In the genomic region with DNA sequence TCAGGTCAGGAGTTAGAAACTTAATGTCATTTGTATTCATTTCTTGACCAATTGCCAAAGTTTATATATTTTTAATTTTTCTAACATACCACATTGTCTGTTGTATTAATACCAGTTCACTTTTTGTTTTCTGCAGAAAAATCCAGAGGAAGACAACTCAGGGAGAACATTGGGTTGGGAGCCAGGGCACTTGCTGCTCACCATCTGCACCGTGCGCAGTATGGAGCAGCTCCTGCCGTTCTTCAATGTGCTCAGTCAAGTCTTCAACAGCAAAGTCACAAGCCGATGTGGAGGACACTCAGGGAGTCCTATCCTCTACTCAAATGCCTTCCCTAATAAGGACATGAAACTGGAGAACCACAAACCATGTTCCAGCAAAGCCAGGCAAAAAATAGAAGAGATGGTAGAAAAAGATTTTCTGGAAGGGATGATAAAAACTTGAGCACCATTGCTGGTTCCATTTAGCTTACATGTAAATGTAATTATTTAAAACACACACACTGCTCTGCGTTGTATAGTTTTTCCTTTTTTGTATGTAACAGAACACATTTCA, we compare ENCODE assay signal across 21 cellular contexts. TPM values are rescaled to one million over a fixed set of nuclear protein-coding genes. Genes with fewer than 3 reads are reported as not detected.
DNase-seq lines count a peak whose midpoint lies in the region; ATAC-seq, FAIRE-seq and TF ChIP-seq lines count a peak whose summit lies in the region.
"Had no signal": no experiment of that assay in that cellular context is flagged by ENCODE, and none has a peak within 500 bp of the region (broad histone marks: within the 10 kb centered on the region; RNA-seq: fewer than 3 reads in every experiment).

No MANE protein-coding gene starts in this region.

- no peaks in the 10 kb centered on the region for H3K4me1 ChIP-seq in CD8-positive, alpha-beta T cell (ENCODE audit: insufficient read depth, low read length)
- H3K4me1 ChIP-seq in H1 (replicated peaks in 1 of 4; ENCODE audit: control insufficient read depth in 3 of 4, insufficient read depth in 4 of 4, low read length in 3 of 4): no peaks in the 10 kb centered on the region
- H3K4me1 ChIP-seq in Peyer's patch: no peaks in the 10 kb centered on the region
- H3K4me1 ChIP-seq: A549 had no signal

- no peak for TF ChIP-seq RAD21 in H1 (IDR thresholded peaks at IDR 0.05 in 1 of 2, conservative IDR thresholded peaks at IDR 0.05 in 1 of 2; ENCODE audit: low read depth in 2 of 2, low read length in 2 of 2)

- H3K23me2 ChIP-seq in H1 (ENCODE audit: low read depth, low read length): no peaks in the 10 kb centered on the region

- H3K27me3 Mint-ChIP-seq in CD8-positive, alpha-beta T cell (ENCODE audit: low read depth): no peaks in the 10 kb centered on the region
- H3K27me3 Mint-ChIP-seq in progenitor cell of endocrine pancreas: no peaks in the 10 kb centered on the region
- H3K27me3 Mint-ChIP-seq: CD4-positive, alpha-beta memory T cell had no signal

- TF ChIP-seq CTCF in CD8-positive, alpha-beta T cell (IDR thresholded peaks at IDR 0.05): no peak
- TF ChIP-seq CTCF in H1 (IDR thresholded peaks at IDR 0.05; ENCODE audit: control extremely low read depth in 1 of 3, insufficient read depth in 1 of 3, low read depth in 1 of 3, low read length in 3 of 3) (no peak), progenitor cell of endocrine pancreas (IDR thresholded peaks at IDR 0.05; ENCODE audit: unreplicated experiment) (no peak), Peyer's patch (IDR thresholded peaks at IDR 0.05) (no peak)

- no peak overlapping the region for H3K9ac ChIP-seq in H1 (replicated peaks in 1 of 4; ENCODE audit: extremely low read depth in 1 of 4, low read depth in 3 of 4, low read length in 3 of 4)

- H3K14ac ChIP-seq in H1 (ENCODE audit: insufficient read length): no peak overlapping the region

- no peak for ATAC-seq in CD8-positive, alpha-beta T cell
- ATAC-seq: A549 had no signal

- TF ChIP-seq POLR2A in H1 (IDR thresholded peaks at IDR 0.05; ENCODE audit: control extremely low read depth in 1 of 2, low read depth in 2 of 2, low read length in 2 of 2) (no peak), Peyer's patch (IDR thresholded peaks at IDR 0.05) (no peak)

- no peak overlapping the region for H4K91ac ChIP-seq in H1 (replicated peaks; ENCODE audit: insufficient read length, low read length)

- H3K27ac Mint-ChIP-seq in CD8-positive, alpha-beta T cell: peak overlapping the region; percentile 13
- peak overlapping the region; percentile 52 for H3K27ac Mint-ChIP-seq in progenitor cell of endocrine pancreas

- no peak overlapping the region for H4K8ac ChIP-seq in H1 (ENCODE audit: extremely low read depth, insufficient read depth, low read length)

- peaks cover 46% of the 10 kb centered on the region for H3K36me3 ChIP-seq in CD8-positive, alpha-beta T cell (ENCODE audit: insufficient read depth, low read length)
- H3K36me3 ChIP-seq in H1 (ENCODE audit: control insufficient read depth in 2 of 4, insufficient read depth in 4 of 4, low read length in 3 of 4) (peaks cover 9 to 78% (median 52%) of the 10 kb centered on the region in 4 experiments; a peak in 7 of 8 replicates), Peyer's patch (peaks cover 0 to 98% (median 3%) of the 10 kb centered on the region in 3 donors)

- CTCF ChIA-PET in CD8-positive, alpha-beta T cell (lab: Charles Lee): no interaction called here
- CTCF ChIA-PET in H1 (lab: Charles Lee; ENCODE audit: partially characterized antibody): interaction anchor here (1.4 to 1.7 kb wide), 3 partner anchors 12 to 102 kb away, joined by 3 to 6 read pairs (median 5); a partner anchor contains a TSS

- no peaks in the 10 kb centered on the region for H3K9me3 Mint-ChIP-seq in CD8-positive, alpha-beta T cell
- no peaks in the 10 kb centered on the region for H3K9me3 Mint-ChIP-seq in progenitor cell of endocrine pancreas (ENCODE audit: low read depth)
- H3K9me3 Mint-ChIP-seq: CD4-positive, alpha-beta memory T cell had no signal

- H3K79me2 ChIP-seq in H1 (ENCODE audit: control insufficient read depth in 1 of 2, insufficient read depth in 2 of 2, low read length in 2 of 2): no peaks in the 10 kb centered on the region

- H3K23ac ChIP-seq in H1 (ENCODE audit: insufficient read length): no peak overlapping the region

- no peak for TF ChIP-seq EP300 in H1 (IDR thresholded peaks at IDR 0.05; ENCODE audit: borderline replicate concordance in 1 of 2, low read depth in 2 of 2, low read length in 2 of 2)

- no peaks in the 10 kb centered on the region; the same call in 1 of the 2 replicates for H3K79me1 ChIP-seq in H1 (ENCODE audit: low read depth, low read length)

- no peak overlapping the region for H3K18ac ChIP-seq in H1 (ENCODE audit: extremely low read depth, low read length)

- H3K56ac ChIP-seq in H1 (replicated peaks; ENCODE audit: insufficient read length, low read depth, low read length): no peak overlapping the region

- H2BK20ac ChIP-seq in H1 (ENCODE audit: low read length): no peak overlapping the region

- no peak overlapping the region for H2BK5ac ChIP-seq in H1 (ENCODE audit: low read depth, low read length)

- H2BK12ac ChIP-seq in H1 (ENCODE audit: low read depth, low read length): no peak overlapping the region

- no peak overlapping the region for H3K4me3 Mint-ChIP-seq in CD8-positive, alpha-beta T cell
- H3K4me3 Mint-ChIP-seq in progenitor cell of endocrine pancreas (ENCODE audit: low read depth): no peak overlapping the region
- H3K4me3 Mint-ChIP-seq: CD4-positive, alpha-beta memory T cell had no signal

- H2BK120ac ChIP-seq in H1 (replicated peaks; ENCODE audit: low read depth, low read length): no peak overlapping the region

- H3K9me3 ChIP-seq in CD8-positive, alpha-beta T cell (ENCODE audit: low read length): no peaks in the 10 kb centered on the region
- H3K9me3 ChIP-seq in H1 (ENCODE audit: insufficient read depth in 2 of 2, low read depth in 1 of 2, low read length in 1 of 2) (no peaks in the 10 kb centered on the region), Peyer's patch (no peaks in the 10 kb centered on the region)
- H3K9me3 ChIP-seq: A549, BE2C, HAP-1 had no signal

- FAIRE-seq in H1 (lab: Jason Lieb, UNC): no peak
- FAIRE-seq: A549, D721Med, GM12892, HTR-8/SVneo had no signal

- POLR2A ChIA-PET in CD8-positive, alpha-beta T cell (lab: Charles Lee): no interaction called here
- POLR2A ChIA-PET in H1 (lab: Charles Lee; ENCODE audit: partially characterized antibody): interaction anchor here (0.7 to 1.2 kb wide), 3 partner anchors 9 to 159 kb away, joined by 3 to 6 read pairs (median 3); no protein-coding TSS in a partner anchor

- no peak for DNase-seq in CD8-positive, alpha-beta T cell
- peak; percentile 92 for DNase-seq in G401 (ENCODE audit: low spot score)
- no peak for DNase-seq in H1 (ENCODE audit: low read depth in 1 of 2, low spot score in 2 of 2)
- DNase-seq in progenitor cell of endocrine pancreas (ENCODE audit: low spot score, unreplicated experiment): no peak
- DNase-seq in Peyer's patch: no peak
- no peak for DNase-seq in NCI-H524 (lab: John Stamatoyannopoulos, UW)
- no peak for DNase-seq in NCI-H1048 (lab: John Stamatoyannopoulos, UW)
- DNase-seq: BE2C; CD4-positive, alpha-beta memory T cell; COR-L47; DMS153; DMS79 treated with DMSO at 0.1 percent for 48 hours; EL; GDM1; GOT3 had no signal

- H3K4ac ChIP-seq in H1 (replicated peaks; ENCODE audit: insufficient read length, low read depth, low read length): no peak overlapping the region

- H2AFZ ChIP-seq in H1 (ENCODE audit: low read length): no peak overlapping the region

- no peak overlapping the region for H2AK5ac ChIP-seq in H1 (ENCODE audit: low read depth, low read length)

- H3K27ac ChIP-seq in CD8-positive, alpha-beta T cell (ENCODE audit: low read depth, low read length): no peak overlapping the region
- H3K27ac ChIP-seq in H1 (ENCODE audit: low read depth, low read length): no peak overlapping the region
- no peak overlapping the region for H3K27ac ChIP-seq in Peyer's patch
- H3K27ac ChIP-seq: A549, C4-2B had no signal

- in situ Hi-C loops in G401 (cut with HindIII; ENCODE audit: low sequenced_read_pairs): no loop called here

- peaks cover 0 to 2% of the 10 kb centered on the region in 2 experiments for H4K20me1 ChIP-seq in H1 (replicated peaks in 1 of 2; ENCODE audit: control insufficient read depth in 1 of 2, insufficient read depth in 2 of 2, low read length in 2 of 2)

- peaks cover 89% of the 10 kb centered on the region for H3K36me3 Mint-ChIP-seq in CD8-positive, alpha-beta T cell
- peaks cover 23% of the 10 kb centered on the region for H3K36me3 Mint-ChIP-seq in progenitor cell of endocrine pancreas (ENCODE audit: insufficient read depth)

- H3K4me2 ChIP-seq in H1 (ENCODE audit: insufficient read depth in 1 of 2, low read depth in 2 of 2, low read length in 2 of 2): no peak overlapping the region
- H3K4me2 ChIP-seq: A549 had no signal

- no peak overlapping the region for H3K4me3 ChIP-seq in CD8-positive, alpha-beta T cell (ENCODE audit: low read depth, low read length)
- H3K4me3 ChIP-seq in H1 (ENCODE audit: extremely low read depth in 1 of 4, insufficient read depth in 2 of 4, low read depth in 3 of 4, low read length in 4 of 4) (no peak overlapping the region), Peyer's patch (no peak overlapping the region)
- H3K4me3 ChIP-seq: A549, HAP-1 had no signal

- no peak overlapping the region for H2BK15ac ChIP-seq in H1 (ENCODE audit: low read length)

- WGBS in H1 (ENCODE audit: extremely low coverage in 1 of 2, insufficient coverage in 1 of 2, insufficient read length in 1 of 2, insufficient replicate concordance in 2 of 2, low coverage in 1 of 2, low lambda C conversion rate in 2 of 2, missing lambda C conversion rate in 1 of 2), 2 experiments: 87% methylated on average over 5 of the region's 5 CpGs; no CpG with 5 or more reads in 1 of the 2 experiments

- no peaks in the 10 kb centered on the region for H3K27me3 ChIP-seq in CD8-positive, alpha-beta T cell (ENCODE audit: insufficient read depth, low read length)
- H3K27me3 ChIP-seq in H1 (replicated peaks in 1 of 4; ENCODE audit: control insufficient read depth in 3 of 4, extremely low read depth in 1 of 4, insufficient read depth in 3 of 4, low read length in 3 of 4) (no peaks in the 10 kb centered on the region), Peyer's patch (no peaks in the 10 kb centered on the region)
- H3K27me3 ChIP-seq: BE2C had no signal

- no peaks in the 10 kb centered on the region for H3K4me1 Mint-ChIP-seq in CD8-positive, alpha-beta T cell (ENCODE audit: low read depth)
- H3K4me1 Mint-ChIP-seq in progenitor cell of endocrine pancreas (ENCODE audit: low read depth): no peaks in the 10 kb centered on the region
- H3K4me1 Mint-ChIP-seq: CD4-positive, alpha-beta memory T cell had no signal

- intact Hi-C loops in CD8-positive, alpha-beta T cell (cut with DNase I, micrococcal nuclease): no loop called here

- no peak overlapping the region for H4K5ac ChIP-seq in H1 (ENCODE audit: insufficient read length, low read depth, low read length)

RNA-seq across cellular contexts. Expression of a gene that starts 25.3 kb away (rescaled TPM):
- total RNA-seq in CD8-positive, alpha-beta T cell: 10 to 100 TPM; 25.8 to 26.4 TPM
- total RNA-seq in G401 (2014; rRNA removed; shearing (Covaris generic)): 23.1 and 51.9 TPM in 2 replicates
- 55.2 and 60.5 TPM in 2 replicates for total RNA-seq in H1 (2021; fragmentation: NEBNext Ultra II Directional; extraction: Animal tissue kit (Norgen Biotek cat#: 25700))
- 6.5 and 14.5 TPM in 2 replicates for polyA plus RNA-seq in H1 (2011; rRNA removed)
- polyA plus RNA-seq in H1 (2011; cell fraction: cytosol; rRNA removed): 18.2 TPM
- 20.7 TPM for polyA plus RNA-seq in H1 (2011; cell fraction: nucleus; rRNA removed)
- 42.1 to 73.9 TPM (median 44.2 TPM) in 4 replicates for polyA plus RNA-seq in H1 (2012, experiment 1 of 2)
- 3.9 TPM for polyA plus RNA-seq in H1 (2012, experiment 2 of 2)
- 24.3 TPM for polyA plus RNA-seq in H1 (2013, experiment 1 of 2)
- polyA plus RNA-seq in H1 (2013, experiment 2 of 2): 21.1 TPM
- polyA minus RNA-seq in H1 (2011; rRNA and poly(A)+ RNA removed): 114 and 137 TPM in 2 replicates
- 33.1 TPM for polyA minus RNA-seq in H1 (2011; cell fraction: cytosol; rRNA and poly(A)+ RNA removed)
- polyA minus RNA-seq in H1 (2011; cell fraction: nucleus; rRNA and poly(A)+ RNA removed): 85.6 TPM
- total RNA-seq in progenitor cell of endocrine pancreas (62.3 and 64.4 TPM in 2 replicates), Peyer's patch (10 to 100 TPM; 16.0 to 30.0 (median 26.1) TPM)

RNA-seq across cellular contexts. Expression of a gene that starts 25.4 kb away (rescaled TPM):
- total RNA-seq in CD8-positive, alpha-beta T cell: 1 to 10 TPM; 2.1 to 2.2 TPM
- total RNA-seq in G401 (2014; rRNA removed; shearing (Covaris generic)): 3.9 and 5.5 TPM in 2 replicates
- 3.3 and 3.6 TPM in 2 replicates for total RNA-seq in H1 (2021; fragmentation: NEBNext Ultra II Directional; extraction: Animal tissue kit (Norgen Biotek cat#: 25700))
- 1.5 and 2.1 TPM in 2 replicates for polyA plus RNA-seq in H1 (2011; rRNA removed)
- 3.0 TPM for polyA plus RNA-seq in H1 (2011; cell fraction: cytosol; rRNA removed)
- polyA plus RNA-seq in H1 (2011; cell fraction: nucleus; rRNA removed): 1.7 TPM
- 2.6 to 3.6 TPM (median 3.2 TPM) in 4 replicates for polyA plus RNA-seq in H1 (2012, experiment 1 of 2)
- 0.34 TPM for polyA plus RNA-seq in H1 (2012, experiment 2 of 2)
- 3.0 TPM for polyA plus RNA-seq in H1 (2013, experiment 1 of 2)
- polyA plus RNA-seq in H1 (2013, experiment 2 of 2): 2.8 TPM
- 4.1 and 4.6 TPM in 2 replicates for polyA minus RNA-seq in H1 (2011; rRNA and poly(A)+ RNA removed)
- polyA minus RNA-seq in H1 (2011; cell fraction: cytosol; rRNA and poly(A)+ RNA removed): 1.6 TPM
- 4.5 TPM for polyA minus RNA-seq in H1 (2011; cell fraction: nucleus; rRNA and poly(A)+ RNA removed)
- total RNA-seq in progenitor cell of endocrine pancreas (7.1 and 7.6 TPM in 2 replicates), Peyer's patch (1 to 10 TPM; 2.5 to 3.1 (median 2.7) TPM)
